8 cellular contexts compared by ENCODE assay signal in the genomic region with DNA sequence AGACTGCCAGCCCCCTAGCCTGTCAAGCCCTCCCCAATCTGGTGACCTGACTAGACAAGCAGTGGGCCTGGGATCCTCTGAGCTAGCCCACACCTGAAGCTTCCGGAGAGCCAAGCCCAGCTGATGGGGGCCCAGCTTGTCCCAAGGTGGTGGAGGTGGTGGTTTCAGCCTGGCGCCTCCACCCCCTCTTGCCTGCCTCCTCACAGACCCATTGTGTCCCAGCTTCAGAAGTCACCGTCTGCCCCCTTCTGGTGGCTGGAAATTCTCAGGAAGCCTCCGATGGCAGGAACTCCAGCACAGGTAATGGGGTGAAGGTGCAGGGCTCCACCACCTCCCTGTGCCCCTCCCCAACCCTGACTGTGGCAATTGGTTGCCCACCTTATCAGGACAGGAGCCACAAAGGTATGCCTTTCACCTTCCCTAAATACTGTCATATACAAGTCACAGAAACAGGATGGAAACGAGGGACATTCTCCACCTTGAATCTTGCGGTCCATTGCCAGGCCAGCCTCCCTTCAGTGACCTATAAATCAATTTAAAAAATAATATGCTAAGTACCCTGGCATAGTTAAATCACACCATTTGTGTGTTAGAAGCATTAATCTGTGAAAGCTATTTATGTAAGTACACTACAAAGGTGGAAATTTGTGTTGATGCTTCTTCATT.
DNase-seq lines count a peak whose midpoint lies in the region; ATAC-seq and TF ChIP-seq lines count a peak whose summit lies in the region.

No MANE protein-coding gene starts in this region.

- no peak for TF ChIP-seq POLR2A in IMR-90 (IDR thresholded peaks at IDR 0.05; ENCODE audit: low read depth, low read length)

- TF ChIP-seq CTCF in Calu3 (IDR thresholded peaks at IDR 0.05; ENCODE audit: unreplicated experiment): peak; percentile 82
- peak; percentile 47 for TF ChIP-seq CTCF in IMR-90 (conservative IDR thresholded peaks at IDR 0.05; ENCODE audit: low read depth, low read length)
- TF ChIP-seq CTCF in brain (conservative IDR thresholded peaks at IDR 0.05): peak; percentile 94 to 97

- no CpG with 5 or more reads among the region's 6 CpGs for WGBS in IMR-90 (ENCODE audit: extremely low coverage in 2 of 2, insufficient read length in 1 of 2), 2 experiments

- no peak overlapping the region for H3K4me3 Mint-ChIP-seq in Calu3 (ENCODE audit: low read depth, unreplicated experiment)
- no peak overlapping the region for H3K4me3 Mint-ChIP-seq in brain

- POLR2A ChIA-PET in IMR-90 (lab: Charles Lee; ENCODE audit: unreplicated experiment): no interaction called here

- H3K27me3 ChIP-seq in IMR-90 (ENCODE audit: control insufficient read depth, insufficient read depth, low read length) (no peaks in the 10 kb centered on the region), SJSA1 (replicated peaks) (0 out of 2 replicates have a peak, but pooled peaks cover 2% of the 10 kb centered on the region)

- no peak overlapping the region for H4K91ac ChIP-seq in IMR-90 (ENCODE audit: insufficient read depth, low read depth, low read length)

- peak overlapping the region; percentile 41 for H2AFZ ChIP-seq in IMR-90 (replicated peaks; ENCODE audit: low read length, poor library complexity)

- no peak overlapping the region for H3K27ac Mint-ChIP-seq in Calu3 (ENCODE audit: unreplicated experiment)
- H3K27ac Mint-ChIP-seq in brain: peak overlapping the region in 3 of 5 experiments; percentile 60 to 86 (median 66)

- in situ Hi-C loops in IMR-90 (cut with MboI; ENCODE audit: low sequenced_read_pairs): no loop called here

- H3K27ac ChIP-seq in IMR-90 (ENCODE audit: insufficient read depth, low read length): no peak overlapping the region
- H3K27ac ChIP-seq in SJSA1: no peak overlapping the region

- ATAC-seq in IMR-90 (ENCODE audit: low read depth): peak; percentile 42; the same call in 1 of the 2 replicates
- no peak for ATAC-seq in GM18870 (IDR thresholded peaks at IDR 0.05; ENCODE audit: unreplicated experiment)
- ATAC-seq in GM19467 (IDR thresholded peaks at IDR 0.05; ENCODE audit: unreplicated experiment): no peak

- H3K9me3 ChIP-seq in IMR-90 (ENCODE audit: control insufficient read depth, insufficient read depth, low read length) (no peaks in the 10 kb centered on the region), SJSA1 (replicated peaks) (no peaks in the 10 kb centered on the region; the same call in 1 of the 2 replicates)

- H2BK20ac ChIP-seq in IMR-90 (ENCODE audit: low read depth, low read length): no peak overlapping the region

- DNase-seq in Calu3 (peak; percentile 79), IMR-90 (peak; percentile 17), SJSA1 (ENCODE audit: low read depth in 1 of 2, low spot score in 2 of 2) (peak; percentile 50 to 66), iris pigment epithelial cell (ENCODE audit: low read depth) (peak; percentile 41)
- peak; percentile 10 to 31 for DNase-seq in stimulated activated CD4-positive, alpha-beta T cell treated with anti-CD3 and anti-CD28 coated beads, Interleukin-15, amount 100 ng/mL, for 48 hours (ENCODE audit: low read depth in 2 of 2)

- CTCF ChIA-PET in Calu3 (lab: Charles Lee) (interaction anchor here (0.6 to 1.6 kb wide), 10 partner anchors 32 to 513 kb away, joined by 3 to 5 read pairs (median 3); a partner anchor contains a TSS), IMR-90 (lab: Yijun Ruan, JAX) (interaction anchor here (0.6 kb wide), 1 partner anchor 428 kb away, joined by 3 read pairs; no protein-coding TSS in a partner anchor)

- no peaks in the 10 kb centered on the region for H3K79me1 ChIP-seq in IMR-90 (ENCODE audit: low read depth in 1 of 2, low read length in 2 of 2)

- H4K20me1 ChIP-seq in IMR-90 (ENCODE audit: insufficient read depth, low read length): no peaks in the 10 kb centered on the region

- H3K18ac ChIP-seq in IMR-90 (ENCODE audit: low read depth, low read length): no peak overlapping the region

- no peak overlapping the region for H2BK15ac ChIP-seq in IMR-90 (ENCODE audit: low read depth, low read length)

- no peak overlapping the region for H2AK5ac ChIP-seq in IMR-90 (ENCODE audit: low read depth, low read length)

- no peak overlapping the region for H2BK120ac ChIP-seq in IMR-90 (ENCODE audit: low read depth, low read length)

- no peaks in the 10 kb centered on the region for H3K4me1 Mint-ChIP-seq in Calu3 (ENCODE audit: low read depth, unreplicated experiment)
- peaks cover 9% of the 10 kb centered on the region for H3K4me1 Mint-ChIP-seq in brain

- dilution Hi-C loops in IMR-90 (cut with HindIII; ENCODE audit: low sequenced_read_pairs, unreplicated experiment): no loop called here

- H3K9me1 ChIP-seq in IMR-90 (ENCODE audit: insufficient read depth, low read length): no peaks in the 10 kb centered on the region

- no peak overlapping the region for H3K23ac ChIP-seq in IMR-90 (ENCODE audit: low read depth, low read length)

- H3K4me2 ChIP-seq in IMR-90 (ENCODE audit: low read depth, low read length): no peak overlapping the region

- no TSS peak for BruUV-seq in Calu3 (replicated peaks; lab: Mats Ljungman, UMichigan)
- BruUV-seq in IMR-90 (replicated peaks; lab: Mats Ljungman, UMichigan): no TSS peak

- H3K4ac ChIP-seq in IMR-90 (ENCODE audit: low read depth, low read length): no peak overlapping the region

- H3K27me3 Mint-ChIP-seq in Calu3 (ENCODE audit: unreplicated experiment): peaks cover 60% of the 10 kb centered on the region
- H3K27me3 Mint-ChIP-seq in brain: peaks cover 27% of the 10 kb centered on the region

- H3K9me3 Mint-ChIP-seq in Calu3 (ENCODE audit: low read depth, unreplicated experiment) (no peaks in the 10 kb centered on the region), brain (no peaks in the 10 kb centered on the region)

- H3K4me3 ChIP-seq in IMR-90 (ENCODE audit: insufficient read depth, low read depth, low read length): no peak overlapping the region
- H3K4me3 ChIP-seq in SJSA1: no peak overlapping the region

- H4K5ac ChIP-seq in IMR-90 (ENCODE audit: low read depth, low read length): no peak overlapping the region

- H3K4me1 ChIP-seq in IMR-90 (ENCODE audit: control insufficient read depth, insufficient read depth, low read length) (no peaks in the 10 kb centered on the region), SJSA1 (replicated peaks) (no peaks in the 10 kb centered on the region; the same call in 1 of the 2 replicates)

- intact Hi-C loops in Calu3 (cut with micrococcal nuclease; ENCODE audit: unreplicated experiment): loop anchor here (1.0 to 5.0 kb wide), 4 partner anchors 65 to 514 kb away; no protein-coding TSS in a partner anchor
- intact Hi-C loops in IMR-90 (cut with micrococcal nuclease): loop anchor here (1.0 to 5.0 kb wide), 2 partner anchors 313 to 430 kb away; no protein-coding TSS in a partner anchor

- H3K9ac ChIP-seq in IMR-90 (ENCODE audit: low read depth, low read length): no peak overlapping the region

- H3K14ac ChIP-seq in IMR-90 (replicated peaks; ENCODE audit: low read depth, low read length): no peak overlapping the region

- no peak overlapping the region for H3K56ac ChIP-seq in IMR-90 (ENCODE audit: extremely low read depth, insufficient read depth, low read length)

- no peak overlapping the region for H2BK5ac ChIP-seq in IMR-90 (ENCODE audit: low read depth, low read length, poor library complexity, severe bottlenecking)

- H4K8ac ChIP-seq in IMR-90 (ENCODE audit: low read depth in 2 of 2, low read length in 2 of 2): no peak overlapping the region

- H3K36me3 Mint-ChIP-seq in Calu3 (ENCODE audit: insufficient read depth, unreplicated experiment) (no peaks in the 10 kb centered on the region), brain (no peaks in the 10 kb centered on the region)

- H3K36me3 ChIP-seq in IMR-90 (ENCODE audit: control insufficient read depth, insufficient read depth, low read length) (no peaks in the 10 kb centered on the region), SJSA1 (no peaks in the 10 kb centered on the region)

- H2AK9ac ChIP-seq in IMR-90 (replicated peaks; ENCODE audit: low read depth, low read length, poor library complexity): no peak overlapping the region

- peak; percentile 58 for TF ChIP-seq RAD21 in IMR-90 (IDR thresholded peaks at IDR 0.05; ENCODE audit: low read length)

TF ChIP-seq in IMR-90, 13 proteins besides CTCF, POLR2A, EP300 and RAD21:
- peak; percentile 46 for TF ChIP-seq SMC3 (IDR thresholded peaks at IDR 0.05; ENCODE audit: low read depth, low read length)
- TF ChIP-seq NFE2L2 (IDR thresholded peaks at IDR 0.05; ENCODE audit: low read depth, low read length): no peak
- no peak for TF ChIP-seq RFX5 (IDR thresholded peaks at IDR 0.05; ENCODE audit: low read depth, low read length)

Comparison
In these comparisons a context has a peak if more than half of its experiments do, and no peak if none do; other contexts are left out.
1. DNase-seq: peak in every context shown above with its lines; median percentile 79 in Calu3; 58 in SJSA1; 41 in iris pigment epithelial cell; 20 in stimulated activated CD4-positive, alpha-beta T cell treated with anti-CD3 and anti-CD28 coated beads, Interleukin-15, amount 100 ng/mL, for 48 hours; 17 in IMR-90.